ENCODE assay signal across 10 cellular contexts in the genomic region with DNA sequence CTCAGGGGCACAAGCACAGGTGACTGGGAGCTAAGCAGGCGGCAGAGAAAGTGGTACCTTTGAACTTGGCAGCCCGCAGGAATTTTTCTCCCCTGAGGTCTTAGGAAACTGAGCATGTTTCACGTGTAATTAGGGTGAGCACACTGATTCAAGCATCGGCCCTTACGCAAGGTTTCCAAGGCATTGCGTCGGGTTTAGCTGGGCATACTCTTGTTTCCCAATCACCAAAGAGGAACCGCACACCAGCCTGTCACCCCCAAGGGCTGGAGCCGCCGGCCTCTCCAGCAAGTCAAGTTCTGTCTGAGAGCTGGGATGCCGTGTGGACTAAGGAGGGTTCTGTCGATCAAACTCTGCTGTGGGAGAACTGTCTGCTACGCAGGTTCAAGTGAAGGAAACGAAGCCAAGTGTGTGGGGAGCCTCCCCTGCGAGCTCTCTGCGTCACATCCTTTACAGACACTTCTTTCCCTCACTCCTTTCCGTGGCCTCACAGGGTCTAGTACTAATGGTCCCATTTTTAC. TPM values are rescaled to one million over a fixed set of nuclear protein-coding genes. Genes with fewer than 3 reads are reported as not detected.
DNase-seq lines count a peak whose midpoint lies in the region; ATAC-seq, FAIRE-seq and TF ChIP-seq lines count a peak whose summit lies in the region.
"Had no signal": no experiment of that assay in that cellular context is flagged by ENCODE, and none has a peak within 500 bp of the region (broad histone marks: within the 10 kb centered on the region; RNA-seq: fewer than 3 reads in every experiment).

No MANE protein-coding gene starts in this region.

- peaks cover 8% of the 10 kb centered on the region for H3K36me3 ChIP-seq in astrocyte (ENCODE audit: insufficient read depth, low read length)
- peaks cover 20% of the 10 kb centered on the region for H3K36me3 ChIP-seq in left ventricle myocardium inferior

- intact Hi-C loops in left ventricle myocardium inferior (cut with micrococcal nuclease): no loop called here

- peaks cover 59% of the 10 kb centered on the region for H3K79me2 ChIP-seq in astrocyte (ENCODE audit: insufficient read depth, low read length)

- H3K4me3 Mint-ChIP-seq in astrocyte (ENCODE audit: unreplicated experiment): no peak overlapping the region

- H3K9me3 ChIP-seq in astrocyte (ENCODE audit: insufficient read depth, low read depth, low read length) (no peaks in the 10 kb centered on the region), left ventricle myocardium inferior (replicated peaks) (peaks cover 8% of the 10 kb centered on the region)

- H3K27ac ChIP-seq in astrocyte (ENCODE audit: low read depth, low read length): peak overlapping the region; percentile 90
- H3K27ac ChIP-seq in left ventricle myocardium inferior (replicated peaks): peak overlapping the region; percentile 77

- no peaks in the 10 kb centered on the region for H3K9me3 Mint-ChIP-seq in astrocyte (ENCODE audit: unreplicated experiment)

- peaks cover 42% of the 10 kb centered on the region for H3K4me1 Mint-ChIP-seq in astrocyte (ENCODE audit: low read depth, unreplicated experiment)

- no peaks in the 10 kb centered on the region for H3K27me3 ChIP-seq in astrocyte (ENCODE audit: insufficient read depth, low read length)
- H3K27me3 ChIP-seq in left ventricle myocardium inferior (ENCODE audit: low read depth): no peaks in the 10 kb centered on the region

- FAIRE-seq in astrocyte (lab: Jason Lieb, UNC): no peak
- FAIRE-seq: frontal cortex had no signal

- H3K27me3 Mint-ChIP-seq in astrocyte (ENCODE audit: low read depth, unreplicated experiment): no peaks in the 10 kb centered on the region

- H3K4me3 ChIP-seq in astrocyte (ENCODE audit: insufficient read depth, low read depth, low read length) (no peak overlapping the region), left ventricle myocardium inferior (peak overlapping the region; percentile 12)

- peak overlapping the region; percentile 46 for H3K4me2 ChIP-seq in astrocyte (ENCODE audit: low read length)

- H3K27ac Mint-ChIP-seq in astrocyte (ENCODE audit: unreplicated experiment): peak overlapping the region; percentile 97

- no peaks in the 10 kb centered on the region for H4K20me1 ChIP-seq in astrocyte (ENCODE audit: insufficient read depth, low read length)

- no peak for TF ChIP-seq CTCF in astrocyte (IDR thresholded peaks at IDR 0.05; ENCODE audit: insufficient read depth, low read depth, low read length)
- no peak for TF ChIP-seq CTCF in left ventricle myocardium inferior (IDR thresholded peaks at IDR 0.05; ENCODE audit: borderline replicate concordance)

- peak overlapping the region; percentile 5 for H2AFZ ChIP-seq in astrocyte (ENCODE audit: low read depth, low read length)

- H3K36me3 Mint-ChIP-seq in astrocyte (ENCODE audit: low read depth, unreplicated experiment): peaks cover 33% of the 10 kb centered on the region

- DNase-seq in ELR (ENCODE audit: low read depth) (peak; percentile 86), astrocyte (ENCODE audit: low read depth) (peak; percentile 51), left ventricle myocardium inferior (no peak), putamen (ENCODE audit: low spot score) (peak; percentile 75), DMS 273 treated with DMSO at 0.1 percent for 48 hours (lab: John Stamatoyannopoulos, UW) (no peak)
- DNase-seq: T-helper 9 cell had no signal

- ATAC-seq in GM19397 (IDR thresholded peaks at IDR 0.05; ENCODE audit: unreplicated experiment) (no peak), HG03521 (IDR thresholded peaks at IDR 0.05; ENCODE audit: unreplicated experiment) (no peak), GM21447 (IDR thresholded peaks at IDR 0.05; ENCODE audit: unreplicated experiment) (no peak)

- peak overlapping the region; percentile 86 for H3K9ac ChIP-seq in astrocyte (ENCODE audit: low read length)

- H3K4me1 ChIP-seq in astrocyte (ENCODE audit: insufficient read depth, low read length) (peaks cover 22% of the 10 kb centered on the region), left ventricle myocardium inferior (peaks cover 67% of the 10 kb centered on the region)

RNA-seq across cellular contexts. Expression of a gene that starts 53.0 kb away (rescaled TPM):
- total RNA-seq in astrocyte (131 and 137 TPM in 2 replicates), left ventricle myocardium inferior (79.4 TPM)

Comparison
In these comparisons a context has a peak if more than half of its experiments do, and no peak if none do; other contexts are left out.
1. DNase-seq: peak in ELR (single experiment), astrocyte (single experiment) and putamen (single experiment); none in left ventricle myocardium inferior (single experiment) and DMS 273 treated with DMSO at 0.1 percent for 48 hours (single experiment).